27 cellular contexts compared by ENCODE assay signal in the genomic region with DNA sequence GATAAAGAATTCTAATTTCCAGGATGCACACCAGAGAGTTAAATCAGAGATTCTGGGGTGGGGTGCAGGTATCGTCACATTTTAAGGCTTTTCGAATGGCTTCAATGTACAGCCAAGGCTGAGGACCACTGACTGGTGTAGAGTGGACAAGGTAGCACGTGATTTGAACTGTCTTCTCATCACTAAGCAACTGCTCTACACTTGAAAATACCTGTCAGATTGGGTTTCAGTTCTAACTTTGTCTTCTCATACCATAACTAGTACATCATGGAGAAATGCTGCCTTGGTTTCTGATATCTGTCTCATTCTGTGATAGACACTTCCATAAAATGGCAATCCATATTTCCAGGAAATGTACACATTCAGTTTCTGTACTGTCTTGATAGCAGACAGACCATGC.
"Had no signal": no experiment of that assay in that cellular context is flagged by ENCODE, and none has a peak within 500 bp of the region (broad histone marks: within the 10 kb centered on the region; RNA-seq: fewer than 3 reads in every experiment).

No MANE protein-coding gene starts in this region.

- H3K4me3 Mint-ChIP-seq: activated CD4-positive, alpha-beta memory T cell treated with anti-CD3 and anti-CD28 coated beads for 36 hours; activated CD4-positive, alpha-beta T cell treated with anti-CD3 and anti-CD28 coated beads, Interleukin-2, amount 10 ng/mL, durations not matched to agents 7 days and 5 days; activated naive CD4-positive, alpha-beta T cell treated with anti-CD3 and anti-CD28 coated beads, Interleukin-2, amount 10 ng/mL, durations not matched to agents 7 days and 5 days; activated naive CD8-positive, alpha-beta T cell treated with anti-CD3 and anti-CD28 coated beads for 36 hours; T-cell had no signal

- H3K27ac Mint-ChIP-seq: activated CD4-positive, alpha-beta memory T cell treated with anti-CD3 and anti-CD28 coated beads for 36 hours; activated CD4-positive, alpha-beta T cell treated with anti-CD3 and anti-CD28 coated beads, Interleukin-2, amount 10 ng/mL, durations not matched to agents 7 days and 5 days; activated naive CD4-positive, alpha-beta T cell treated with anti-CD3 and anti-CD28 coated beads, Interleukin-2, amount 10 ng/mL, durations not matched to agents 7 days and 5 days; activated naive CD8-positive, alpha-beta T cell treated with anti-CD3 and anti-CD28 coated beads for 36 hours; activated T-helper 2 cell treated with anti-CD3 and anti-CD28 coated beads, Interferon-gamma antibody, Interleukin-2, Interleukin-4, amounts not matched to agents 10 μg/mL and 5 μg/mL and 100 μg/mL, durations not matched to agents 14 hours and 24 hours and 36 hours; T-cell had no signal

- H3K4me1 Mint-ChIP-seq: activated CD4-positive, alpha-beta T cell treated with anti-CD3 and anti-CD28 coated beads, Interleukin-2, amount 10 ng/mL, durations not matched to agents 7 days and 5 days; activated naive CD4-positive, alpha-beta T cell treated with anti-CD3 and anti-CD28 coated beads, Interleukin-2, amount 10 ng/mL, durations not matched to agents 7 days and 5 days; activated naive CD8-positive, alpha-beta T cell treated with anti-CD3 and anti-CD28 coated beads for 36 hours; T-cell had no signal

- H3K4me3 ChIP-seq: SK-N-MC had no signal

- H3K27ac ChIP-seq: SK-N-MC had no signal

- ATAC-seq: Panc1, Right ventricle myocardium inferior, T-cell had no signal

- DNase-seq: activated CD4-positive, alpha-beta memory T cell treated with anti-CD3 and anti-CD28 coated beads for 36 hours; activated CD4-positive, alpha-beta T cell treated with anti-CD3 and anti-CD28 coated beads, Interleukin-2, amount 10 ng/mL, durations not matched to agents 7 days and 5 days; activated CD4-positive, CD25-positive, alpha-beta regulatory T cell; activated CD8-positive, alpha-beta memory T cell treated with anti-CD3 and anti-CD28 coated beads for 24 hours; activated gamma-delta T cell treated with Interleukin-2 at 50 U/mL for 16 hours; activated naive CD4-positive, alpha-beta T cell treated with anti-CD3 and anti-CD28 coated beads, Interleukin-2, amount 10 ng/mL, durations not matched to agents 7 days and 5 days; activated naive CD8-positive, alpha-beta T cell treated with anti-CD3 and anti-CD28 coated beads for 36 hours; activated T-cell treated with anti-CD3 and anti-CD28 coated beads for 4 hours; activated T-cell treated with anti-CD3 and anti-CD28 coated beads, Interleukin-2, amount 50 U/mL, for 48 hours; central memory CD4-positive, alpha-beta T cell; Kasumi-1; KBM-7; NCI-H1105 treated with DMSO at 0.1 percent for 48 hours; NCI-H1436 treated with DMSO at 0.1 percent for 48 hours; NCI-H187; NCI-H2081; NCI-H446 treated with DMSO at 0.1 percent for 48 hours; NCI-H526 treated with DMSO at 0.1 percent for 48 hours; OCI-M1; RPMI8226; T-cell; T-helper 2 cell; T1000 had no signal

- H3K9me3 Mint-ChIP-seq: activated CD4-positive, alpha-beta memory T cell treated with anti-CD3 and anti-CD28 coated beads for 36 hours; activated CD4-positive, alpha-beta T cell treated with anti-CD3 and anti-CD28 coated beads, Interleukin-2, amount 10 ng/mL, durations not matched to agents 7 days and 5 days; activated naive CD4-positive, alpha-beta T cell treated with anti-CD3 and anti-CD28 coated beads, Interleukin-2, amount 10 ng/mL, durations not matched to agents 7 days and 5 days; activated naive CD8-positive, alpha-beta T cell treated with anti-CD3 and anti-CD28 coated beads for 36 hours; activated T-helper 2 cell treated with anti-CD3 and anti-CD28 coated beads, Interferon-gamma antibody, Interleukin-2, Interleukin-4, amounts not matched to agents 10 μg/mL and 5 μg/mL and 100 μg/mL, durations not matched to agents 14 hours and 24 hours and 36 hours; T-cell had no signal

- H3K36me3 Mint-ChIP-seq: activated CD4-positive, alpha-beta memory T cell treated with anti-CD3 and anti-CD28 coated beads for 36 hours; activated naive CD4-positive, alpha-beta T cell treated with anti-CD3 and anti-CD28 coated beads, Interleukin-2, amount 10 ng/mL, durations not matched to agents 7 days and 5 days; activated naive CD8-positive, alpha-beta T cell treated with anti-CD3 and anti-CD28 coated beads for 36 hours; T-cell had no signal
